ENCODE assay signal across 18 cellular contexts in the genomic region with DNA sequence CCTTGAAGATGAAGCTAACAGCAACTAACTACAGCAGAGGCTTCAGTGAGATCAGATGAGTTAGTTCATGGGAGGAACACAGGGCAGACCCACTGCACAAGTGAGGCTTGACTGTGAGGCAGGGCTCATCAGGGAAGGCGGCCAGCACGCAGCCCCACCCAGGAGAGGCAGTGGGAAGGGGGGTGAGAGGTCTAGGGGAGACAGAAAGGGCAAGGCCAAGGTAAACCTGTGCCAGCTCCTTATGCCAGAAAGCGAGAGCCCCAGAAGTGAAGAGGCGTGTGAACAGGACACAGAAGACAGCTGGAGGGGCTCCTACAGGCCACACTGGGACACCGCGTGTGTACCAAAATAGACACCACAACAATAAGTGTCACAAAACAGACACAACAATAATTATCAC. TPM values are rescaled to one million over a fixed set of nuclear protein-coding genes. Genes with fewer than 3 reads are reported as not detected.
DNase-seq lines count a peak whose midpoint lies in the region; ATAC-seq and TF ChIP-seq lines count a peak whose summit lies in the region.
"Had no signal": no experiment of that assay in that cellular context is flagged by ENCODE, and none has a peak within 500 bp of the region (broad histone marks: within the 10 kb centered on the region; RNA-seq: fewer than 3 reads in every experiment).

No MANE protein-coding gene starts in this region.

- peak overlapping the region; percentile 25 for H3K27ac Mint-ChIP-seq in activated naive CD8-positive, alpha-beta T cell treated with anti-CD3 and anti-CD28 coated beads for 36 hours
- H3K27ac Mint-ChIP-seq in activated naive CD8-positive, alpha-beta T cell treated with anti-CD3 and anti-CD28 coated beads, Interleukin-2, amount 50 U/mL, for 24 hours = no peak overlapping the region
- H3K27ac Mint-ChIP-seq in WTC11 (peak overlapping the region; percentile 78), endothelial cell (ENCODE audit: unreplicated experiment) (no peak overlapping the region)

- H3K4me1 ChIP-seq in sigmoid colon = no peaks in the 10 kb centered on the region

- H3K4me3 Mint-ChIP-seq in activated naive CD8-positive, alpha-beta T cell treated with anti-CD3 and anti-CD28 coated beads for 36 hours = no peak overlapping the region
- no peak overlapping the region for H3K4me3 Mint-ChIP-seq in activated naive CD8-positive, alpha-beta T cell treated with anti-CD3 and anti-CD28 coated beads, Interleukin-2, amount 50 U/mL, for 24 hours
- H3K4me3 Mint-ChIP-seq in WTC11 (no peak overlapping the region), endothelial cell (ENCODE audit: unreplicated experiment) (peak overlapping the region; percentile 11)
- H3K4me3 Mint-ChIP-seq: CD14-positive monocyte had no signal

- no peak for TF ChIP-seq EP300 in sigmoid colon (IDR thresholded peaks at IDR 0.05)

- no peaks in the 10 kb centered on the region for H3K27me3 ChIP-seq in sigmoid colon

- H3K9me3 Mint-ChIP-seq in activated naive CD8-positive, alpha-beta T cell treated with anti-CD3 and anti-CD28 coated beads for 36 hours = no peaks in the 10 kb centered on the region
- no peaks in the 10 kb centered on the region for H3K9me3 Mint-ChIP-seq in activated naive CD8-positive, alpha-beta T cell treated with anti-CD3 and anti-CD28 coated beads, Interleukin-2, amount 50 U/mL, for 24 hours
- H3K9me3 Mint-ChIP-seq in WTC11 = no peaks in the 10 kb centered on the region
- H3K9me3 Mint-ChIP-seq in endothelial cell (ENCODE audit: unreplicated experiment) = no peaks in the 10 kb centered on the region
- H3K9me3 Mint-ChIP-seq: CD14-positive monocyte had no signal

- intact Hi-C loops in sigmoid colon (cut with DNase I) = no loop called here

- H3K27ac ChIP-seq in sigmoid colon = no peak overlapping the region
- H3K27ac ChIP-seq: KMS-11 had no signal

- peaks cover 55% of the 10 kb centered on the region for H3K36me3 Mint-ChIP-seq in activated naive CD8-positive, alpha-beta T cell treated with anti-CD3 and anti-CD28 coated beads for 36 hours
- peaks cover 77% of the 10 kb centered on the region for H3K36me3 Mint-ChIP-seq in activated naive CD8-positive, alpha-beta T cell treated with anti-CD3 and anti-CD28 coated beads, Interleukin-2, amount 50 U/mL, for 24 hours (ENCODE audit: low read depth)
- peaks cover 92% of the 10 kb centered on the region for H3K36me3 Mint-ChIP-seq in WTC11
- peaks cover 84% of the 10 kb centered on the region for H3K36me3 Mint-ChIP-seq in endothelial cell (ENCODE audit: low read depth, unreplicated experiment)

- TF ChIP-seq CTCF in WTC11 (IDR thresholded peaks at IDR 0.05) (no peak), endothelial cell (IDR thresholded peaks at IDR 0.05; ENCODE audit: unreplicated experiment) (no peak), sigmoid colon (IDR thresholded peaks at IDR 0.05) (no peak)

- H3K27me3 Mint-ChIP-seq in activated naive CD8-positive, alpha-beta T cell treated with anti-CD3 and anti-CD28 coated beads for 36 hours = no peaks in the 10 kb centered on the region
- H3K27me3 Mint-ChIP-seq in activated naive CD8-positive, alpha-beta T cell treated with anti-CD3 and anti-CD28 coated beads, Interleukin-2, amount 50 U/mL, for 24 hours = no peaks in the 10 kb centered on the region
- H3K27me3 Mint-ChIP-seq in WTC11 (ENCODE audit: low read depth) (no peaks in the 10 kb centered on the region), endothelial cell (ENCODE audit: unreplicated experiment) (peaks cover 13% of the 10 kb centered on the region)

- H3K9me3 ChIP-seq in sigmoid colon = no peaks in the 10 kb centered on the region

- H3K4me1 Mint-ChIP-seq in activated naive CD8-positive, alpha-beta T cell treated with anti-CD3 and anti-CD28 coated beads for 36 hours = no peaks in the 10 kb centered on the region
- H3K4me1 Mint-ChIP-seq in activated naive CD8-positive, alpha-beta T cell treated with anti-CD3 and anti-CD28 coated beads, Interleukin-2, amount 50 U/mL, for 24 hours = no peaks in the 10 kb centered on the region
- H3K4me1 Mint-ChIP-seq in WTC11 (no peaks in the 10 kb centered on the region), endothelial cell (ENCODE audit: unreplicated experiment) (peaks cover 20% of the 10 kb centered on the region)
- H3K4me1 Mint-ChIP-seq: CD14-positive monocyte had no signal

- ATAC-seq in activated naive CD8-positive, alpha-beta T cell treated with anti-CD3 and anti-CD28 coated beads, Interleukin-2, amount 50 U/mL, for 24 hours = no peak
- no peak for ATAC-seq in WTC11
- ATAC-seq: PC-3 had no signal

- CTCF ChIA-PET in WTC11 (lab: Charles Lee) = no interaction called here

- H3K4me3 ChIP-seq in sigmoid colon = no peak overlapping the region

- 96 to 97% methylated on average over 6 of the region's 6 CpGs for WGBS in sigmoid colon, 2 donors

- H3K36me3 ChIP-seq in sigmoid colon = peaks cover 73 to 100% (median 93%) of the 10 kb centered on the region in 4 donors

- POLR2A ChIA-PET in WTC11 (lab: Charles Lee) = no interaction called here

- TF ChIP-seq POLR2A in sigmoid colon (IDR thresholded peaks at IDR 0.05) = no peak

- DNase-seq in activated naive CD8-positive, alpha-beta T cell treated with anti-CD3 and anti-CD28 coated beads for 36 hours = no peak
- no peak for DNase-seq in activated naive CD8-positive, alpha-beta T cell treated with anti-CD3 and anti-CD28 coated beads, Interleukin-2, amount 50 U/mL, for 24 hours
- DNase-seq in WTC11 (ENCODE audit: low spot score) (no peak), endothelial cell (ENCODE audit: low spot score) (no peak), sigmoid colon (peak; percentile 29), NCI-H1417 (lab: John Stamatoyannopoulos, UW) (no peak), mesenteric fat pad (ENCODE audit: low spot score) (no peak)
- no peak for DNase-seq in central memory CD4-positive, alpha-beta T cell
- DNase-seq: 8988T, DND-41, NCI-H1417 treated with DMSO at 0.1 percent for 48 hours, NCI-H1930, NCI-H226, NCI-H524 treated with DMSO at 0.1 percent for 48 hours, PC-3, RPMI8226 had no signal

TF ChIP-seq in WTC11, 78 proteins besides CTCF, POLR2A, EP300 and RAD21:
- TF ChIP-seq, protein P1, sequence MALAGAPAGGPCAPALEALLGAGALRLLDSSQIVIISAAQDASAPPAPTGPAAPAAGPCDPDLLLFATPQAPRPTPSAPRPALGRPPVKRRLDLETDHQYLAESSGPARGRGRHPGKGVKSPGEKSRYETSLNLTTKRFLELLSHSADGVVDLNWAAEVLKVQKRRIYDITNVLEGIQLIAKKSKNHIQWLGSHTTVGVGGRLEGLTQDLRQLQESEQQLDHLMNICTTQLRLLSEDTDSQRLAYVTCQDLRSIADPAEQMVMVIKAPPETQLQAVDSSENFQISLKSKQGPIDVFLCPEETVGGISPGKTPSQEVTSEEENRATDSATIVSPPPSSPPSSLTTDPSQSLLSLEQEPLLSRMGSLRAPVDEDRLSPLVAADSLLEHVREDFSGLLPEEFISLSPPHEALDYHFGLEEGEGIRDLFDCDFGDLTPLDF (CRISPR knock-in tag; IDR thresholded peaks at IDR 0.05) = no peak
- TF ChIP-seq FOXJ3 (CRISPR knock-in tag; IDR thresholded peaks at IDR 0.05; ENCODE audit: borderline replicate concordance) = no peak
- TF ChIP-seq GRHL2 (CRISPR knock-in tag; IDR thresholded peaks at IDR 0.05; ENCODE audit: insufficient replicate concordance, severe bottlenecking) = no peak
- TF ChIP-seq GTF2I (CRISPR knock-in tag; conservative IDR thresholded peaks at IDR 0.05) = no peak
TF ChIP-seq in WTC11: peak in this region for 0.

RNA-seq across cellular contexts. Expression of a gene that starts 48.6 kb away (rescaled TPM):
- 1 to 10 TPM; 3.4 to 3.6 TPM for total RNA-seq in activated naive CD8-positive, alpha-beta T cell treated with anti-CD3 and anti-CD28 coated beads for 36 hours
- total RNA-seq in WTC11 (2021) (8.0 to 8.8 TPM (median 8.6 TPM) in 3 replicates), endothelial cell (ENCODE audit: unreplicated experiment) (16.1 TPM), sigmoid colon (1 to 10 TPM in 1 of 4 donors, under 1 TPM in 1, not detected in 2; 0.41 to 1.7 TPM), mesenteric fat pad (1.7 TPM)
- 10 to 100 TPM in 1 of 3 donors, 1 to 10 TPM in 2; 3.9 to 39.2 (median 7.8) TPM for polyA plus RNA-seq in sigmoid colon
- polyA plus RNA-seq: CD14-positive monocyte had no signal

Comparison
In these comparisons a context has a peak if more than half of its experiments do, and no peak if none do; other contexts are left out.
1. H3K27ac Mint-ChIP-seq: peak in activated naive CD8-positive, alpha-beta T cell treated with anti-CD3 and anti-CD28 coated beads for 36 hours (single experiment) and WTC11 (single experiment); none in activated naive CD8-positive, alpha-beta T cell treated with anti-CD3 and anti-CD28 coated beads, Interleukin-2, amount 50 U/mL, for 24 hours (single experiment) and endothelial cell (single experiment).